8 cellular contexts compared by ENCODE assay signal in genomic region chr2:45458909-45459563, GRCh38.
DNase-seq lines count a peak whose midpoint lies in the region; ATAC-seq and TF ChIP-seq lines count a peak whose summit lies in the region.

No MANE protein-coding gene starts in this region.

- peaks cover 38% of the 10 kb centered on the region for H3K4me1 Mint-ChIP-seq in chondrocyte (ENCODE audit: low read depth)
- peaks cover 0 to 4% (median under 1%) of the 10 kb centered on the region in 4 donors for H3K4me1 Mint-ChIP-seq in naive thymus-derived CD8-positive, alpha-beta T cell

- no peaks in the 10 kb centered on the region for H3K36me3 ChIP-seq in effector memory CD4-positive, alpha-beta T cell (ENCODE audit: control insufficient read depth, insufficient read depth, low read length)

- no peak for TF ChIP-seq CTCF in chondrocyte (IDR thresholded peaks at IDR 0.05)

- H3K27ac Mint-ChIP-seq in chondrocyte (ENCODE audit: unreplicated experiment) = peak overlapping the region; percentile 93
- peak overlapping the region in 2 of 10 donors; percentile 56 to 75 for H3K27ac Mint-ChIP-seq in naive thymus-derived CD8-positive, alpha-beta T cell

- DNase-seq in COLO668 (lab: John Stamatoyannopoulos, UW; ENCODE audit: unreplicated experiment) (peak; percentile 16), NCI-H2029 (lab: John Stamatoyannopoulos, UW) (peak; percentile 79), chondrocyte (ENCODE audit: low spot score) (no peak), lung microvascular endothelial cell (ENCODE audit: low read depth in 2 of 2) (peak; percentile 70 to 80), NCI-H1105 (lab: John Stamatoyannopoulos, UW) (no peak), NCI-H2081 treated with DMSO at 0.1 percent for 48 hours (lab: John Stamatoyannopoulos, UW) (no peak)
- no peak for DNase-seq in naive thymus-derived CD8-positive, alpha-beta T cell
- DNase-seq in effector memory CD4-positive, alpha-beta T cell = no peak

- H3K27me3 Mint-ChIP-seq in chondrocyte (ENCODE audit: low read depth) = no peaks in the 10 kb centered on the region
- H3K27me3 Mint-ChIP-seq in naive thymus-derived CD8-positive, alpha-beta T cell = no peaks in the 10 kb centered on the region

- peaks cover 1% of the 10 kb centered on the region for H3K36me3 Mint-ChIP-seq in chondrocyte (ENCODE audit: low read depth)
- H3K36me3 Mint-ChIP-seq in naive thymus-derived CD8-positive, alpha-beta T cell = peaks cover 11 to 30% (median 12%) of the 10 kb centered on the region in 3 donors

- no peaks in the 10 kb centered on the region for H3K27me3 ChIP-seq in effector memory CD4-positive, alpha-beta T cell (replicated peaks; ENCODE audit: control insufficient read depth, insufficient read depth, low read length, poor library complexity, severe bottlenecking)

- peaks cover under 1% of the 10 kb centered on the region for H3K9me3 Mint-ChIP-seq in chondrocyte (ENCODE audit: low read depth)
- no peaks in the 10 kb centered on the region for H3K9me3 Mint-ChIP-seq in naive thymus-derived CD8-positive, alpha-beta T cell

- H3K4me1 ChIP-seq in effector memory CD4-positive, alpha-beta T cell (ENCODE audit: control insufficient read depth, insufficient read depth, low read length, poor library complexity, severe bottlenecking) = no peaks in the 10 kb centered on the region

- POLR2A ChIA-PET in naive thymus-derived CD8-positive, alpha-beta T cell (lab: Charles Lee) = no interaction called here

- no peak overlapping the region for H3K27ac ChIP-seq in effector memory CD4-positive, alpha-beta T cell (ENCODE audit: insufficient read depth, low read length, poor library complexity, severe bottlenecking)

- H3K4me3 ChIP-seq in effector memory CD4-positive, alpha-beta T cell (ENCODE audit: insufficient read depth, low read depth, low read length, poor library complexity, severe bottlenecking) = no peak overlapping the region

- H3K4me3 Mint-ChIP-seq in chondrocyte (ENCODE audit: unreplicated experiment) = no peak overlapping the region
- no peak overlapping the region for H3K4me3 Mint-ChIP-seq in naive thymus-derived CD8-positive, alpha-beta T cell

- no peaks in the 10 kb centered on the region for H3K9me3 ChIP-seq in effector memory CD4-positive, alpha-beta T cell (ENCODE audit: control insufficient read depth, low read length)

- ATAC-seq in naive thymus-derived CD8-positive, alpha-beta T cell = no peak

Comparison
In these comparisons a context has a peak if more than half of its experiments do, and no peak if none do; other contexts are left out.
1. DNase-seq: peak in COLO668 (single experiment), NCI-H2029 (single experiment) and lung microvascular endothelial cell (2 of 2); none in chondrocyte (single experiment), naive thymus-derived CD8-positive, alpha-beta T cell (0 of 10), NCI-H1105 (single experiment), effector memory CD4-positive, alpha-beta T cell (0 of 3) and NCI-H2081 treated with DMSO at 0.1 percent for 48 hours (single experiment).